Comparison of ENCODE assay signal across 10 cellular contexts in genomic region chr3:17749705-17750293, GRCh38. TPM values are rescaled to one million over a fixed set of nuclear protein-coding genes. Genes with fewer than 3 reads are reported as not detected.
DNase-seq lines count a peak whose midpoint lies in the region; ATAC-seq, FAIRE-seq and TF ChIP-seq lines count a peak whose summit lies in the region.
"Had no signal": no experiment of that assay in that cellular context is flagged by ENCODE, and none has a peak within 500 bp of the region (broad histone marks: within the 10 kb centered on the region; RNA-seq: fewer than 3 reads in every experiment).

No MANE protein-coding gene starts in this region.

- H3K27me3 ChIP-seq in smooth muscle cell (ENCODE audit: low read depth) (peaks cover under 1% of the 10 kb centered on the region), dorsolateral prefrontal cortex (no peaks in the 10 kb centered on the region)

- H3K9me3 Mint-ChIP-seq in central memory CD8-positive, alpha-beta T cell, result no peaks in the 10 kb centered on the region

- no peaks in the 10 kb centered on the region for H3K79me2 ChIP-seq in smooth muscle cell (ENCODE audit: low read depth)

- no peak for TF ChIP-seq RAD21 in A549 (conservative IDR thresholded peaks at IDR 0.05 in 1 of 2, IDR thresholded peaks at IDR 0.05 in 1 of 2)

- no peak overlapping the region for H2AFZ ChIP-seq in smooth muscle cell (ENCODE audit: low read depth)

- POLR2A ChIA-PET in A549 (lab: Yijun Ruan, JAX), result no interaction called here

- H3K36me3 ChIP-seq in smooth muscle cell (ENCODE audit: low read depth), result no peaks in the 10 kb centered on the region

- CTCF ChIA-PET in A549 (lab: Yijun Ruan, JAX), result no interaction called here

- intact Hi-C loops in dorsolateral prefrontal cortex (cut with DNase I), result loop anchor here (5.0 to 10.0 kb wide), 2 partner anchors 38 to 85 kb away; no protein-coding TSS in a partner anchor

- H4K20me1 ChIP-seq in smooth muscle cell (ENCODE audit: low read depth), result no peaks in the 10 kb centered on the region

- H3K27ac ChIP-seq in A549 (no peak overlapping the region), smooth muscle cell (ENCODE audit: low read depth) (no peak overlapping the region), dorsolateral prefrontal cortex (no peak overlapping the region)

- no peaks in the 10 kb centered on the region for H3K27me3 Mint-ChIP-seq in central memory CD8-positive, alpha-beta T cell

- no peaks in the 10 kb centered on the region for H3F3A ChIP-seq in smooth muscle cell (ENCODE audit: low read depth)

- no peak overlapping the region for H3K9ac ChIP-seq in smooth muscle cell (ENCODE audit: low read depth)

- peak overlapping the region; percentile 91 for H3K27ac Mint-ChIP-seq in central memory CD8-positive, alpha-beta T cell (ENCODE audit: low read depth)

- DNase-seq in A549 (ENCODE audit: low read depth in 1 of 2, low spot score in 1 of 2) (no peak), smooth muscle cell (lab: John Stamatoyannopoulos, UW; ENCODE audit: unreplicated experiment) (no peak), NCI-H82 treated with DMSO at 0.1 percent for 48 hours (lab: John Stamatoyannopoulos, UW; ENCODE audit: unreplicated experiment) (no peak), kidney glomerular epithelial cell (lab: John Stamatoyannopoulos, UW) (no peak), dorsolateral prefrontal cortex (no peak)
- no peak for DNase-seq in central memory CD8-positive, alpha-beta T cell (ENCODE audit: low spot score in 2 of 2)
- DNase-seq: activated CD8-positive, alpha-beta memory T cell treated with anti-CD3 and anti-CD28 coated beads, Interleukin-2, amount 50 U/mL, for 48 hours; DMS79 treated with DMSO at 0.1 percent for 48 hours had no signal

- TF ChIP-seq POLR2A in A549 (IDR thresholded peaks at IDR 0.05; ENCODE audit: low read length), result no peak

- H3K4me1 ChIP-seq in A549 (no peaks in the 10 kb centered on the region), smooth muscle cell (ENCODE audit: low read depth) (no peaks in the 10 kb centered on the region)

- H3K4me1 Mint-ChIP-seq in central memory CD8-positive, alpha-beta T cell, result peaks cover 13% of the 10 kb centered on the region

- no peak for TF ChIP-seq EP300 in A549 (IDR thresholded peaks at IDR 0.05)

- WGBS in A549 (ENCODE audit: missing lambda C conversion rate), result 52% methylated on average over 3 of the region's 3 CpGs
- 89% methylated on average over 3 of the region's 3 CpGs for WGBS in smooth muscle cell (ENCODE audit: low lambda C conversion rate)

- H3K4me2 ChIP-seq in A549 (peak overlapping the region; percentile 54), smooth muscle cell (no peak overlapping the region)

- H3K4me3 Mint-ChIP-seq in central memory CD8-positive, alpha-beta T cell, result peak overlapping the region; percentile 76

- no peak overlapping the region for H3K4me3 ChIP-seq in A549
- no peak overlapping the region for H3K4me3 ChIP-seq in smooth muscle cell
- no peak overlapping the region for H3K4me3 ChIP-seq in dorsolateral prefrontal cortex

- no peak for FAIRE-seq in A549 (lab: Jason Lieb, UNC)

- ATAC-seq in A549, result peak in 1 of 2 experiments; percentile 61; a peak in 3 of 6 replicates
- peak; percentile 33 for ATAC-seq in GM18907 (IDR thresholded peaks at IDR 0.05; ENCODE audit: unreplicated experiment)
- peak; percentile 37 for ATAC-seq in HG03354 (IDR thresholded peaks at IDR 0.05; ENCODE audit: poor library complexity, severe bottlenecking, unreplicated experiment)
- peak; percentile 53 for ATAC-seq in central memory CD8-positive, alpha-beta T cell (replicated peaks; ENCODE audit: extremely low read depth, poor library complexity, severe bottlenecking)

- H3K36me3 Mint-ChIP-seq in central memory CD8-positive, alpha-beta T cell (ENCODE audit: insufficient read depth), result no peaks in the 10 kb centered on the region

- H3K9me3 ChIP-seq in A549, result no peaks in the 10 kb centered on the region
- no peaks in the 10 kb centered on the region for H3K9me3 ChIP-seq in smooth muscle cell (replicated peaks; ENCODE audit: low read depth)

- TF ChIP-seq CTCF in A549 (IDR thresholded peaks at IDR 0.05), result no peak
- TF ChIP-seq CTCF in smooth muscle cell (IDR thresholded peaks at IDR 0.05; ENCODE audit: borderline replicate concordance, insufficient read depth, poor library complexity, severe bottlenecking), result no peak
- no peak for TF ChIP-seq CTCF in dorsolateral prefrontal cortex (IDR thresholded peaks at IDR 0.05 in 54 of 56, conservative IDR thresholded peaks at IDR 0.05 in 2 of 56; ENCODE audit: low read depth in 1 of 56, partially characterized antibody in 56 of 56)

TF ChIP-seq in A549, 52 proteins besides CTCF, POLR2A, EP300 and RAD21:
- TF ChIP-seq PBX3 (IDR thresholded peaks at IDR 0.05), result no peak
- TF ChIP-seq RNF2 (IDR thresholded peaks at IDR 0.05; ENCODE audit: borderline replicate concordance, low read depth), result no peak
- no peak for TF ChIP-seq CBX2 (IDR thresholded peaks at IDR 0.05; ENCODE audit: borderline replicate concordance, low read depth)
- TF ChIP-seq RCOR1 (IDR thresholded peaks at IDR 0.05; ENCODE audit: low read depth, low read length), result no peak
- no peak for TF ChIP-seq SMC3 (IDR thresholded peaks at IDR 0.05)
- no peak for TF ChIP-seq REST (IDR thresholded peaks at IDR 0.05)
- no peak for TF ChIP-seq JUN (IDR thresholded peaks at IDR 0.05)
- TF ChIP-seq NR3C1 (IDR thresholded peaks at IDR 0.05), result no peak
- TF ChIP-seq CEBPB (IDR thresholded peaks at IDR 0.05), result no peak
- TF ChIP-seq KDM5A (IDR thresholded peaks at IDR 0.05), result no peak
- TF ChIP-seq MYC (IDR thresholded peaks at IDR 0.05; ENCODE audit: borderline replicate concordance, low read length), result no peak
- no peak for TF ChIP-seq HOXA7 (CRISPR knock-in tag; IDR thresholded peaks at IDR 0.05)
- TF ChIP-seq CHD2 (IDR thresholded peaks at IDR 0.05; ENCODE audit: low read length, partially characterized antibody), result no peak
TF ChIP-seq in A549: peak in this region for 0.

RNA-seq across cellular contexts. Expression of gene TBC1D5, which starts 7.4 kb away (rescaled TPM):
- polyA plus RNA-seq in A549 (2011; rRNA removed) (67.3 and 72.2 TPM in 2 replicates), A549 (2017; fragmentation: RNase III; extraction: RNeasy Plus Mini Kit Qiagen cat#74134 plus additional on column Dnase treatment) (36.7 to 40.5 TPM (median 39.8 TPM) in 3 replicates), smooth muscle cell (12.1 and 14.6 TPM in 2 replicates)
- polyA plus RNA-seq in A549 (2012; cell fraction: cytosol; rRNA removed), result 14.4 and 19.6 TPM in 2 replicates
- polyA plus RNA-seq in A549 (2012; cell fraction: nucleus; rRNA removed), result 13.1 and 15.2 TPM in 2 replicates
- polyA minus RNA-seq in A549 (2011; rRNA and poly(A)+ RNA removed), result 65.0 and 68.7 TPM in 2 replicates
- total RNA-seq in smooth muscle cell (35.3 and 54.0 TPM in 2 replicates), dorsolateral prefrontal cortex (100 to 1,000 TPM in 4 of 120 experiments, 10 to 100 TPM in 116; 66.1 to 103 (median 87.1) TPM)
